10 cellular contexts compared by ENCODE assay signal in the genomic region with DNA sequence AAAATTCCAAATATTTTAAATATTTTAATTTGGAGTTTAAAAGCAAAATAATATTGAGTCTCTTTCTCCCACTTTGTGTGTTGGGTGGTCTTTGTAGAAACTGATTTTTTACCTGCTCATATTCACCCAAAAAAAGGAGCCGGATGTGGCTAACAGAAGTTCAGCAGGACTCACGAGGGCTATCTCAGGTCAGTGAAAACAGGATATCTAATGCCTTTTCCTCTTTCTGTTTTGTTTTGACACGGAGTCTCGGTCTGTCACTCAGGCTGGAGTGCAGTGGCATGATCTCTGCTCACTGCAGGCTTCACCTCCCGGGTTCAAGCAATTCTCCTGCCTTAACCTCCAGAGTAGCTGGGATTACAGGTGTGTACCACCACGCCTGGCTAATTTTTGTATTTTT. TPM values are rescaled to one million over a fixed set of nuclear protein-coding genes. Genes with fewer than 3 reads are reported as not detected.
DNase-seq lines count a peak whose midpoint lies in the region; ATAC-seq and TF ChIP-seq lines count a peak whose summit lies in the region.
"Had no signal": no experiment of that assay in that cellular context is flagged by ENCODE, and none has a peak within 500 bp of the region (broad histone marks: within the 10 kb centered on the region; RNA-seq: fewer than 3 reads in every experiment).

No MANE protein-coding gene starts in this region.

- H3K4me3 ChIP-seq in uterus, result no peak overlapping the region

- TF ChIP-seq CTCF in uterus (IDR thresholded peaks at IDR 0.05) (no peak), progenitor cell of endocrine pancreas (IDR thresholded peaks at IDR 0.05; ENCODE audit: unreplicated experiment) (no peak)

- H3K36me3 Mint-ChIP-seq in progenitor cell of endocrine pancreas (ENCODE audit: insufficient read depth), result peaks cover 6% of the 10 kb centered on the region

- no peak overlapping the region for H3K27ac Mint-ChIP-seq in progenitor cell of endocrine pancreas

- H3K4me1 Mint-ChIP-seq in progenitor cell of endocrine pancreas (ENCODE audit: low read depth), result peaks cover 13% of the 10 kb centered on the region

- no peaks in the 10 kb centered on the region for H3K9me3 ChIP-seq in uterus

- no peak overlapping the region for H3K4me3 Mint-ChIP-seq in progenitor cell of endocrine pancreas (ENCODE audit: low read depth)

- no peaks in the 10 kb centered on the region for H3K36me3 ChIP-seq in uterus

- H3K27me3 ChIP-seq in uterus, result no peaks in the 10 kb centered on the region

- DNase-seq in Ammon's horn (ENCODE audit: low spot score), result peak; percentile 46
- DNase-seq in uterus, result no peak
- no peak for DNase-seq in progenitor cell of endocrine pancreas (ENCODE audit: low spot score, unreplicated experiment)
- no peak for DNase-seq in NCI-H1092 treated with DMSO at 0.1 percent for 48 hours (lab: John Stamatoyannopoulos, UW)
- DNase-seq in DMS153 treated with DMSO at 0.1 percent for 48 hours (lab: John Stamatoyannopoulos, UW; ENCODE audit: unreplicated experiment), result no peak
- DNase-seq: activated CD4-positive, alpha-beta T cell treated with anti-CD3 and anti-CD28 coated beads, Interleukin-2, amount 50 U/mL, for 48 hours had no signal

- H3K27ac ChIP-seq in cingulate gyrus (ENCODE audit: low read depth, low read length), result peak overlapping the region; percentile 92
- H3K27ac ChIP-seq in uterus, result peak overlapping the region in 1 of 2 donors; percentile 64
- H3K27ac ChIP-seq: KMS-11 had no signal

- ATAC-seq in GM19372 (IDR thresholded peaks at IDR 0.05; ENCODE audit: low read depth, unreplicated experiment) (peak; percentile 84), HG03108 (IDR thresholded peaks at IDR 0.05; ENCODE audit: unreplicated experiment) (peak; percentile 91)

- no peaks in the 10 kb centered on the region for H3K9me3 Mint-ChIP-seq in progenitor cell of endocrine pancreas (ENCODE audit: low read depth)

- no peak for TF ChIP-seq POLR2A in uterus (IDR thresholded peaks at IDR 0.05)

- H3K4me1 ChIP-seq in uterus, result no peaks in the 10 kb centered on the region

- intact Hi-C loops in uterus (cut with DNase I; ENCODE audit: low total_unique reads), result no loop called here

- H3K27me3 Mint-ChIP-seq in progenitor cell of endocrine pancreas, result no peaks in the 10 kb centered on the region

RNA-seq across cellular contexts. Expression of a gene that starts 30.8 kb away (rescaled TPM):
- 10 to 100 TPM in 3 of 4 donors, not detected in 1; 26.9 to 51.5 (median 31.6) TPM for total RNA-seq in uterus
- total RNA-seq in progenitor cell of endocrine pancreas, result 45.1 and 46.3 TPM in 2 replicates

RNA-seq across cellular contexts. Expression of a gene that starts 31.1 kb away (rescaled TPM):
- total RNA-seq in uterus, result 10 to 100 TPM; 13.8 to 43.6 (median 33.1) TPM
- 23.5 and 24.7 TPM in 2 replicates for total RNA-seq in progenitor cell of endocrine pancreas

RNA-seq across cellular contexts. Expression of a gene that starts 35.4 kb away (rescaled TPM):
- total RNA-seq in uterus (100 to 1,000 TPM; 130 to 459 (median 285) TPM), progenitor cell of endocrine pancreas (178 and 180 TPM in 2 replicates)
